28 cellular contexts compared by ENCODE assay signal in genomic region chr7:83755526-83755925, GRCh38.
"Had no signal": no experiment of that assay in that cellular context is flagged by ENCODE, and none has a peak within 500 bp of the region (broad histone marks: within the 10 kb centered on the region; RNA-seq: fewer than 3 reads in every experiment).

No MANE protein-coding gene starts in this region.

- H3K4me1 ChIP-seq: colonic mucosa, esophagus muscularis mucosa, esophagus squamous epithelium, foreskin keratinocyte, gastrocnemius medialis, gastroesophageal sphincter, heart left ventricle, heart right ventricle had no signal

- H3K9me3 ChIP-seq: colonic mucosa, esophagus muscularis mucosa, esophagus squamous epithelium, gastrocnemius medialis, gastroesophageal sphincter had no signal

- H3K4me3 ChIP-seq: colonic mucosa, coronary artery, dorsolateral prefrontal cortex, esophagus muscularis mucosa, esophagus squamous epithelium, gastrocnemius medialis, gastroesophageal sphincter, heart left ventricle, heart right ventricle had no signal

- H3K27ac ChIP-seq: colonic mucosa, coronary artery, dorsolateral prefrontal cortex, epithelial cell of prostate, esophagus muscularis mucosa, esophagus squamous epithelium, foreskin keratinocyte, gastrocnemius medialis, gastroesophageal sphincter, heart left ventricle, heart right ventricle had no signal

- H3K27me3 ChIP-seq: colonic mucosa, dorsolateral prefrontal cortex, esophagus muscularis mucosa, esophagus squamous epithelium, foreskin keratinocyte, gastrocnemius medialis, gastroesophageal sphincter, heart left ventricle, heart right ventricle had no signal

- FAIRE-seq: colon, endometrium, endothelial cell of umbilical vein, frontal cortex had no signal

- DNase-seq: colonic mucosa; cortex of kidney; dermis blood vessel endothelial cell; dorsolateral prefrontal cortex; effector CD4-positive, alpha-beta T cell; effector CD8-positive, alpha-beta T cell; effector memory CD4-positive, alpha-beta T cell; effector memory CD8-positive, alpha-beta T cell; endodermal cell; erythroblast; esophagus squamous epithelium; foreskin fibroblast; foreskin keratinocyte; foreskin melanocyte; gastrocnemius medialis; glutamatergic neuron; head of caudate nucleus; heart left ventricle; heart right ventricle had no signal

- H3K36me3 ChIP-seq: colonic mucosa, esophagus muscularis mucosa, esophagus squamous epithelium, gastrocnemius medialis, gastroesophageal sphincter, heart left ventricle, heart right ventricle had no signal

- ATAC-seq: effector memory CD8-positive, alpha-beta T cell; esophagus mucosa; foreskin keratinocyte; gastrocnemius medialis; gastroesophageal sphincter; heart left ventricle; heart right ventricle had no signal
